25 cellular contexts compared by ENCODE assay signal in genomic region chr13:85284349-85284748, GRCh38.
"Had no signal": no experiment of that assay in that cellular context is flagged by ENCODE, and none has a peak within 500 bp of the region (broad histone marks: within the 10 kb centered on the region; RNA-seq: fewer than 3 reads in every experiment).

No MANE protein-coding gene starts in this region.

- H3K4me3 ChIP-seq: colonic mucosa, coronary artery, dorsolateral prefrontal cortex, esophagus muscularis mucosa, esophagus squamous epithelium, gastrocnemius medialis, gastroesophageal sphincter, heart left ventricle, heart right ventricle had no signal

- H3K9me3 ChIP-seq: colonic mucosa, esophagus muscularis mucosa, esophagus squamous epithelium, gastrocnemius medialis, gastroesophageal sphincter, heart left ventricle, heart right ventricle had no signal

- H3K27me3 ChIP-seq: colonic mucosa, esophagus muscularis mucosa, esophagus squamous epithelium, foreskin keratinocyte, gastrocnemius medialis, gastroesophageal sphincter, heart left ventricle, heart right ventricle had no signal

- DNase-seq: colonic mucosa; cortex of kidney; dermis blood vessel endothelial cell; dorsolateral prefrontal cortex; effector CD4-positive, alpha-beta T cell; effector CD8-positive, alpha-beta T cell; effector memory CD4-positive, alpha-beta T cell; effector memory CD8-positive, alpha-beta T cell; endodermal cell; erythroblast; esophagus squamous epithelium; foreskin fibroblast; foreskin keratinocyte; foreskin melanocyte; gastrocnemius medialis; glutamatergic neuron; head of caudate nucleus; heart left ventricle; heart right ventricle had no signal

- H3K36me3 ChIP-seq: colonic mucosa, esophagus muscularis mucosa, esophagus squamous epithelium, gastrocnemius medialis, gastroesophageal sphincter, heart left ventricle, heart right ventricle had no signal

- H3K27ac ChIP-seq: colonic mucosa, coronary artery, dorsolateral prefrontal cortex, epithelial cell of prostate, esophagus muscularis mucosa, esophagus squamous epithelium, foreskin keratinocyte, gastrocnemius medialis, gastroesophageal sphincter, heart left ventricle, heart right ventricle had no signal

- H3K4me3 Mint-ChIP-seq: dendritic cell treated with granulocyte-macrophage colony-stimulating factor and Interleukin-4, amounts not matched to agents 40 ng/mL and 50 ng/mL, for 4 days; effector memory CD8-positive, alpha-beta T cell; endodermal cell had no signal

- H3K27ac Mint-ChIP-seq: dendritic cell treated with granulocyte-macrophage colony-stimulating factor and Interleukin-4, amounts not matched to agents 40 ng/mL and 50 ng/mL, for 4 days; effector memory CD8-positive, alpha-beta T cell; endodermal cell had no signal

- H3K4me1 ChIP-seq: colonic mucosa, esophagus muscularis mucosa, esophagus squamous epithelium, foreskin keratinocyte, gastrocnemius medialis, gastroesophageal sphincter, heart left ventricle, heart right ventricle had no signal

- H3K27me3 Mint-ChIP-seq: dendritic cell treated with granulocyte-macrophage colony-stimulating factor and Interleukin-4, amounts not matched to agents 40 ng/mL and 50 ng/mL, for 4 days; effector memory CD8-positive, alpha-beta T cell had no signal

- ATAC-seq: effector memory CD8-positive, alpha-beta T cell; esophagus mucosa; foreskin keratinocyte; gastrocnemius medialis; gastroesophageal sphincter; heart left ventricle; heart right ventricle had no signal

- H3K9me3 Mint-ChIP-seq: endodermal cell had no signal
